In the genomic region with DNA sequence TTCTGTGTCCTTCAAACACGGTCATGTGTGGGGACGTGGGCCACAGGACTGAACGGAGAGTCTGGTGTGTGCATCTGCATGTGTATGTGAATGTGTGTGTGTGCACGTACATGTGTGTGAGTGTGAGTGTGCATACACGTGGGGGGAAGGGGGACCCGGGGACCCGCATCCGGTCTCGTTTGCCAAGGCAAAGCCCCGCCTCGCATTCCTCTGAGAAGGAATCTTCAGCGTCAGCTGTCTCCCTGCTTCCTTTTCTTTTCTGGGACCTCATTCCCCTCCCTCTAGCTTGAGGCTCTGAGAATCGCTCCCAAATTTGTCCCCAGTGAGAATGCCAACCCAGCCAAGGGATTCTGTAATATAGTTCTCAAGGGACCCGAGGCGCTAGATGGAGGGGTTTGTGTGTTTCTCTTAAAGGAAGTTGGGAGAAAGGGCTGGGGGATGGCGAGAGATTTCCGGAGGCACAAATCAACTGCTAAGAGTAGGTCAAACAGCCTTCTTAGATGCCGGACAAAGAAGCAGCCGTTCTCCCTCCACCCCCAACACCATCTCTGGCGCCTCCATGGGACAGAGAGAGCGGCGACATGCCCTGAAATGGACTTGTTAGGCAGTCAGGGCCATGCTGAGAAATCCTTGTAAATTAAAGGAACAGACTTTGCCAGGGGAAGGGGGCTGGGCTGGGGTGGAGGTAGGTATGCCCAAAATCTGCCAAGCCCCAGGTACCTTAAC, we compare ENCODE assay signal across 1 cellular context.
TF ChIP-seq lines count a peak whose summit lies in the region.

No MANE protein-coding gene starts in this region.

TF ChIP-seq in GM23338, 12 proteins besides CTCF, POLR2A, EP300 and RAD21 (continued from another document):
- TF ChIP-seq, protein P1, sequence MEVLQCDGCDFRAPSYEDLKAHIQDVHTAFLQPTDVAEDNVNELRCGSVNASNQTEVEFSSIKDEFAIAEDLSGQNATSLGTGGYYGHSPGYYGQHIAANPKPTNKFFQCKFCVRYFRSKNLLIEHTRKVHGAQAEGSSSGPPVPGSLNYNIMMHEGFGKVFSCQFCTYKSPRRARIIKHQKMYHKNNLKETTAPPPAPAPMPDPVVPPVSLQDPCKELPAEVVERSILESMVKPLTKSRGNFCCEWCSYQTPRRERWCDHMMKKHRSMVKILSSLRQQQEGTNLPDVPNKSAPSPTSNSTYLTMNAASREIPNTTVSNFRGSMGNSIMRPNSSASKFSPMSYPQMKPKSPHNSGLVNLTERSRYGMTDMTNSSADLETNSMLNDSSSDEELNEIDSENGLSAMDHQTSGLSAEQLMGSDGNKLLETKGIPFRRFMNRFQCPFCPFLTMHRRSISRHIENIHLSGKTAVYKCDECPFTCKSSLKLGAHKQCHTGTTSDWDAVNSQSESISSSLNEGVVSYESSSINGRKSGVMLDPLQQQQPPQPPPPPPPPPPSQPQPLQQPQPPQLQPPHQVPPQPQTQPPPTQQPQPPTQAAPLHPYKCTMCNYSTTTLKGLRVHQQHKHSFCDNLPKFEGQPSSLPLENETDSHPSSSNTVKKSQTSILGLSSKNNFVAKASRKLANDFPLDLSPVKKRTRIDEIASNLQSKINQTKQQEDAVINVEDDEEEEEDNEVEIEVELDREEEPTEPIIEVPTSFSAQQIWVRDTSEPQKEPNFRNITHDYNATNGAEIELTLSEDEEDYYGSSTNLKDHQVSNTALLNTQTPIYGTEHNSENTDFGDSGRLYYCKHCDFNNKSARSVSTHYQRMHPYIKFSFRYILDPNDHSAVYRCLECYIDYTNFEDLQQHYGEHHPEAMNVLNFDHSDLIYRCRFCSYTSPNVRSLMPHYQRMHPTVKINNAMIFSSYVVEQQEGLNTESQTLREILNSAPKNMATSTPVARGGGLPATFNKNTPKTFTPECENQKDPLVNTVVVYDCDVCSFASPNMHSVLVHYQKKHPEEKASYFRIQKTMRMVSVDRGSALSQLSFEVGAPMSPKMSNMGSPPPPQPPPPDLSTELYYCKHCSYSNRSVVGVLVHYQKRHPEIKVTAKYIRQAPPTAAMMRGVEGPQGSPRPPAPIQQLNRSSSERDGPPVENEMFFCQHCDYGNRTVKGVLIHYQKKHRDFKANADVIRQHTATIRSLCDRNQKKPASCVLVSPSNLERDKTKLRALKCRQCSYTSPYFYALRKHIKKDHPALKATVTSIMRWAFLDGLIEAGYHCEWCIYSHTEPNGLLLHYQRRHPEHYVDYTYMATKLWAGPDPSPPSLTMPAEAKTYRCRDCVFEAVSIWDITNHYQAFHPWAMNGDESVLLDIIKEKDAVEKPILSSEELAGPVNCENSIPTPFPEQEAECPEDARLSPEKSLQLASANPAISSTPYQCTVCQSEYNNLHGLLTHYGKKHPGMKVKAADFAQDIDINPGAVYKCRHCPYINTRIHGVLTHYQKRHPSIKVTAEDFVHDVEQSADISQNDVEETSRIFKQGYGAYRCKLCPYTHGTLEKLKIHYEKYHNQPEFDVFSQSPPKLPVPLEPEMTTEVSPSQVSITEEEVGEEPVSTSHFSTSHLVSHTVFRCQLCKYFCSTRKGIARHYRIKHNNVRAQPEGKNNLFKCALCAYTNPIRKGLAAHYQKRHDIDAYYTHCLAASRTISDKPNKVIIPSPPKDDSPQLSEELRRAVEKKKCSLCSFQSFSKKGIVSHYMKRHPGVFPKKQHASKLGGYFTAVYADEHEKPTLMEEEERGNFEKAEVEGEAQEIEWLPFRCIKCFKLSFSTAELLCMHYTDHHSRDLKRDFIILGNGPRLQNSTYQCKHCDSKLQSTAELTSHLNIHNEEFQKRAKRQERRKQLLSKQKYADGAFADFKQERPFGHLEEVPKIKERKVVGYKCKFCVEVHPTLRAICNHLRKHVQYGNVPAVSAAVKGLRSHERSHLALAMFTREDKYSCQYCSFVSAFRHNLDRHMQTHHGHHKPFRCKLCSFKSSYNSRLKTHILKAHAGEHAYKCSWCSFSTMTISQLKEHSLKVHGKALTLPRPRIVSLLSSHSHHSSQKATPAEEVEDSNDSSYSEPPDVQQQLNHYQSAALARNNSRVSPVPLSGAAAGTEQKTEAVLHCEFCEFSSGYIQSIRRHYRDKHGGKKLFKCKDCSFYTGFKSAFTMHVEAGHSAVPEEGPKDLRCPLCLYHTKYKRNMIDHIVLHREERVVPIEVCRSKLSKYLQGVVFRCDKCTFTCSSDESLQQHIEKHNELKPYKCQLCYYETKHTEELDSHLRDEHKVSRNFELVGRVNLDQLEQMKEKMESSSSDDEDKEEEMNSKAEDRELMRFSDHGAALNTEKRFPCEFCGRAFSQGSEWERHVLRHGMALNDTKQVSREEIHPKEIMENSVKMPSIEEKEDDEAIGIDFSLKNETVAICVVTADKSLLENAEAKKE (CRISPR knock-in tag; IDR thresholded peaks at IDR 0.05) = no peak
- TF ChIP-seq POLR2AphosphoS5 (IDR thresholded peaks at IDR 0.05; ENCODE audit: low read depth) (no peak), NANOG (IDR thresholded peaks at IDR 0.05; ENCODE audit: borderline replicate concordance) (no peak), EZH2phosphoT487 (IDR thresholded peaks at IDR 0.05; ENCODE audit: unreplicated experiment) (no peak), ZNF331 (CRISPR knock-in tag; IDR thresholded peaks at IDR 0.05; ENCODE audit: low read depth) (no peak), EZH2 (IDR thresholded peaks at IDR 0.05; ENCODE audit: low read depth, unreplicated experiment) (no peak), CREB1 (CRISPR knock-in tag; IDR thresholded peaks at IDR 0.05; ENCODE audit: low read depth) (no peak)
- TF ChIP-seq, protein P2, sequence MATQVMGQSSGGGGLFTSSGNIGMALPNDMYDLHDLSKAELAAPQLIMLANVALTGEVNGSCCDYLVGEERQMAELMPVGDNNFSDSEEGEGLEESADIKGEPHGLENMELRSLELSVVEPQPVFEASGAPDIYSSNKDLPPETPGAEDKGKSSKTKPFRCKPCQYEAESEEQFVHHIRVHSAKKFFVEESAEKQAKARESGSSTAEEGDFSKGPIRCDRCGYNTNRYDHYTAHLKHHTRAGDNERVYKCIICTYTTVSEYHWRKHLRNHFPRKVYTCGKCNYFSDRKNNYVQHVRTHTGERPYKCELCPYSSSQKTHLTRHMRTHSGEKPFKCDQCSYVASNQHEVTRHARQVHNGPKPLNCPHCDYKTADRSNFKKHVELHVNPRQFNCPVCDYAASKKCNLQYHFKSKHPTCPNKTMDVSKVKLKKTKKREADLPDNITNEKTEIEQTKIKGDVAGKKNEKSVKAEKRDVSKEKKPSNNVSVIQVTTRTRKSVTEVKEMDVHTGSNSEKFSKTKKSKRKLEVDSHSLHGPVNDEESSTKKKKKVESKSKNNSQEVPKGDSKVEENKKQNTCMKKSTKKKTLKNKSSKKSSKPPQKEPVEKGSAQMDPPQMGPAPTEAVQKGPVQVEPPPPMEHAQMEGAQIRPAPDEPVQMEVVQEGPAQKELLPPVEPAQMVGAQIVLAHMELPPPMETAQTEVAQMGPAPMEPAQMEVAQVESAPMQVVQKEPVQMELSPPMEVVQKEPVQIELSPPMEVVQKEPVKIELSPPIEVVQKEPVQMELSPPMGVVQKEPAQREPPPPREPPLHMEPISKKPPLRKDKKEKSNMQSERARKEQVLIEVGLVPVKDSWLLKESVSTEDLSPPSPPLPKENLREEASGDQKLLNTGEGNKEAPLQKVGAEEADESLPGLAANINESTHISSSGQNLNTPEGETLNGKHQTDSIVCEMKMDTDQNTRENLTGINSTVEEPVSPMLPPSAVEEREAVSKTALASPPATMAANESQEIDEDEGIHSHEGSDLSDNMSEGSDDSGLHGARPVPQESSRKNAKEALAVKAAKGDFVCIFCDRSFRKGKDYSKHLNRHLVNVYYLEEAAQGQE (IDR thresholded peaks at IDR 0.05; ENCODE audit: unreplicated experiment) = no peak
